Comparison of ENCODE assay signal across 12 cellular contexts in the genomic region with DNA sequence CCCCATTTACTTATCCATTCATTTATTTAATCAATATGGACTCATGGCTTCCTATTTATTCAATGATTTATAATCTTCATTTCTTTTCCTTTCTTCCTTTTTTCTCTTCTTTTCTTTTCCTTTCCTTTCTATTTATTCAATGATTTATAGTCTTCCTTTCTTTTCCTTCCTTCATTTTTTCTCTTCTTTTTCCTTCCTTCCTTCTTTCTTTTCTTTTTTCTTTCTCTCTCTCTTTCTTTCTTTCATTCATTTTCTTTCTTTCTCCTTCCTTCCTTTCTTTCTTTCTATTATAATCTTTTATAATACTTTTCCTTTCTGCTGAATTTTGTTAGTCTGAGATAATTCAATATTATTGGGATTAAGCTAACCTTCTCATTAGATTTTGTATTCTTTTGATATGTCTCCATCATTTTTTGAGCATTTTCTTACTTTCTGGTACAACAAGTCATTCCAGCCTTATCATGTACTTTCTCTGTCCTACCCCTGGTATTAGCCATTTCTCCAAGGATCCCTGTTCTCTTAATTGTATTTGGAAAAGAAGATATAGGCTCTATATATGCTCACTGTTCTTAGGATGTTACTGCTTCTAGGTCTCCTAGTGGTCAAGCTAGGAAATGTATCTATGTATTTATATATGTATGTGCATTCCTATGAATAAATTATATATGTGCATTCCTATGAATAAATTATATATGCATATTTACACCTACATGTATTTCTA. TPM values are rescaled to one million over a fixed set of nuclear protein-coding genes. Genes with fewer than 3 reads are reported as not detected.
A peak's percentile ranks its signal among the peaks of the same experiment; 100 is the strongest.
DNase-seq lines count a peak whose midpoint lies in the region; ATAC-seq and TF ChIP-seq lines count a peak whose summit lies in the region.
"Had no signal": no experiment of that assay in that cellular context is flagged by ENCODE, and none has a peak within 500 bp of the region (broad histone marks: within the 10 kb centered on the region; RNA-seq: fewer than 3 reads in every experiment).

No MANE protein-coding gene starts in this region.

- H3K27me3 ChIP-seq in AG04450 (ENCODE audit: control insufficient read depth, insufficient read depth, low read length) = no peaks in the 10 kb centered on the region

- no peak for DNase-seq in AG04450 (ENCODE audit: low read depth, low spot score)
- DNase-seq in RKO (ENCODE audit: low spot score) = peak; percentile 61
- peak; percentile 14 for DNase-seq in fibroblast of mammary gland (ENCODE audit: low read depth)
- DNase-seq in activated CD8-positive, alpha-beta memory T cell treated with anti-CD3 and anti-CD28 coated beads for 24 hours = no peak
- no peak for DNase-seq in NCI-H2227 treated with DMSO at 0.1 percent for 48 hours (lab: John Stamatoyannopoulos, UW)
- DNase-seq in stimulated activated CD4-positive, alpha-beta T cell treated with anti-CD3 and anti-CD28 coated beads, Interleukin-2, amount 100 ng/mL, for 48 hours = no peak
- DNase-seq: activated B cell treated with CpG ODN at 0.5 μM for 24 hours; activated gamma-delta T cell; C1 segment of cervical spinal cord; effector CD4-positive, alpha-beta T cell had no signal

- ATAC-seq in GM19351 (IDR thresholded peaks at IDR 0.05; ENCODE audit: unreplicated experiment) (peak; percentile 55), GM18505 (IDR thresholded peaks at IDR 0.05; ENCODE audit: unreplicated experiment) (no peak)

- TF ChIP-seq CTCF in AG04450 (IDR thresholded peaks at IDR 0.05; ENCODE audit: low read depth, low read length) (peak; percentile 44), fibroblast of mammary gland (conservative IDR thresholded peaks at IDR 0.05; ENCODE audit: control insufficient read depth, insufficient read depth, low read depth, low read length) (peak; percentile 41)

- no peaks in the 10 kb centered on the region for H3K9me3 ChIP-seq in AG04450 (ENCODE audit: control insufficient read depth, insufficient read depth, low read length)

- CTCF ChIA-PET in AG04450 (lab: Charles Lee) = interaction anchor here (0.7 to 1.5 kb wide), 3 partner anchors 21 to 826 kb away, joined by 3 to 5 read pairs (median 4); no protein-coding TSS in a partner anchor

- no peak for TF ChIP-seq POLR2A in GM18505 (IDR thresholded peaks at IDR 0.05; ENCODE audit: borderline replicate concordance, extremely low read depth, insufficient read depth, insufficient read length)

- no peak overlapping the region for H3K27ac ChIP-seq in AG04450 (ENCODE audit: low read depth, low read length)

- no peak overlapping the region for H3K4me3 ChIP-seq in AG04450 (ENCODE audit: low read depth, low read length)
- no peak overlapping the region for H3K4me3 ChIP-seq in fibroblast of mammary gland (ENCODE audit: control insufficient read depth, low read depth, low read length)

- POLR2A ChIA-PET in AG04450 (lab: Yijun Ruan, JAX) = no interaction called here

RNA-seq across cellular contexts. Expression of a gene that starts 12.1 kb away (rescaled TPM):
- not detected in 2 replicates for polyA plus RNA-seq in AG04450 (2011; rRNA removed)
- polyA minus RNA-seq in AG04450 (2011; rRNA and poly(A)+ RNA removed) = not detected in 2 replicates

RNA-seq across cellular contexts. Expression of a gene that starts 25.5 kb away (rescaled TPM):
- not detected in 2 replicates for polyA plus RNA-seq in AG04450 (2011; rRNA removed)
- not detected in 2 replicates for polyA minus RNA-seq in AG04450 (2011; rRNA and poly(A)+ RNA removed)

RNA-seq across cellular contexts. Expression of a gene that starts 34.2 kb away (rescaled TPM):
- polyA plus RNA-seq in AG04450 (2011; rRNA removed) = not detected in 2 replicates
- polyA minus RNA-seq in AG04450 (2011; rRNA and poly(A)+ RNA removed) = not detected in 2 replicates

Comparison
In these comparisons a context has a peak if more than half of its experiments do, and no peak if none do; other contexts are left out.
1. DNase-seq: peak in RKO (single experiment) and fibroblast of mammary gland (single experiment); none in AG04450 (single experiment), activated CD8-positive, alpha-beta memory T cell treated with anti-CD3 and anti-CD28 coated beads for 24 hours (single experiment), NCI-H2227 treated with DMSO at 0.1 percent for 48 hours (single experiment) and stimulated activated CD4-positive, alpha-beta T cell treated with anti-CD3 and anti-CD28 coated beads, Interleukin-2, amount 100 ng/mL, for 48 hours (0 of 2).